In the genomic region with DNA sequence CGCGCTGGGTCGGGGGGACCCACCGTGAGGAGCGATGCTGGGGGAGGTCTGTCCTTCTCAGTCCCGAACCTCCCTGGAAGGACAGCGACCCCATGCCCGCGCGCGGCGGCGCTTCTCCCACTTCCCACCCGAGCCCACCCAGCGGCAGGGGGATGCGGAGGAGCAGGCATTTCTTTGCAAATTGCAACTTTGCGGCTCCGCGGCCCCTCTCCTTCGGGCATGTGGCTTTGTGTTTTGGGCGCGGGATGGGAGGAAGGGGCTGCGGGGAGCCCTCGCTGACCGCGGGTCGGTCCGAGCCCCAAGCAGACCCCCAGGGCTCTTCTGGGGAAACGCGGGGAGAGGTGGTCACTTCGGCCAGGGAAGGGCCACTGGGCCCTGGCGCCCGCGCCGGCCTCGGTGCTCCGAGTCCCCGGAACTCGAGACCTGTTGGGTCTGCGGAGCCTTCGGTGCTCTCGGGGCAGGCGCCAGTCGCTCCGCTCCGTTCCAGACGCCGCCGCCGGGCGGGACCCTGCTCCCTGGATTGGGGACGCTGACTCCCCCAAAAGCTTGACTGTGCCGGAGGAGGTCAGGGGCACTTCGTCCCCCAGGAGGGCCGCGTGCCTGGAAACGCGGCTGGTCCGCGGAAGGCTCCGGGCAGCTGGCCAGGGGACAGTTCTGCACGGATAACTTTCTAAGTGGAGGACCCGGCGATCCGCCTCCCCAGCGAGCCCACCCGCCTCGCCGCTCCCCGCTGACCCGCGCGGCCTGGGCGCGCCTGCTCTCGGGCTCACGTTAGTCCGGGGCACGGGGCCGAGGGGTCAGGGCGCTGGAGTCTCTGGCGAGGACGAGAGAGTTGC, we compare ENCODE assay signal across 16 cellular contexts.
DNase-seq lines count a peak whose midpoint lies in the region; ATAC-seq and TF ChIP-seq lines count a peak whose summit lies in the region.
"Had no signal": no experiment of that assay in that cellular context is flagged by ENCODE, and none has a peak within 500 bp of the region (broad histone marks: within the 10 kb centered on the region; RNA-seq: fewer than 3 reads in every experiment).

No MANE protein-coding gene starts in this region.

- POLR2A ChIA-PET in SK-N-SH (lab: Yijun Ruan, JAX): no interaction called here

- TF ChIP-seq RAD21 in SK-N-SH (IDR thresholded peaks at IDR 0.05; ENCODE audit: low read length): no peak

- no peak for TF ChIP-seq EP300 in SK-N-SH (IDR thresholded peaks at IDR 0.05; ENCODE audit: borderline replicate concordance in 1 of 2, low read depth in 1 of 2, low read length in 1 of 2)

- no peak overlapping the region for H3K4me2 ChIP-seq in SK-N-SH

- no peak overlapping the region for H2AFZ ChIP-seq in SK-N-SH (ENCODE audit: low read depth)

- DNase-seq in SK-N-SH: peak; percentile 49
- peak; percentile 58 for DNase-seq in ecto neural progenitor cell (ENCODE audit: low spot score)
- no peak for DNase-seq in NK-92 (lab: John Stamatoyannopoulos, UW; ENCODE audit: unreplicated experiment)
- no peak for DNase-seq in HAP-1 (ENCODE audit: low spot score in 2 of 2)
- DNase-seq in right lobe of liver: no peak
- DNase-seq: activated gamma-delta T cell treated with Interleukin-2 at 50 U/mL for 16 hours; CD4-positive, CD25-positive, alpha-beta regulatory T cell; effector CD8-positive, alpha-beta T cell; mucosa of descending colon; SW 1271 had no signal

- H3K9me3 ChIP-seq in SK-N-SH (no peaks in the 10 kb centered on the region), mesodermal cell (ENCODE audit: control insufficient read depth, low read length) (peaks cover 19% of the 10 kb centered on the region), stomach smooth muscle (ENCODE audit: control insufficient read depth in 2 of 2, low read length in 2 of 2) (no peaks in the 10 kb centered on the region), HAP-1 (no peaks in the 10 kb centered on the region), right lobe of liver (no peaks in the 10 kb centered on the region)
- H3K9me3 ChIP-seq: ascending aorta, mucosa of descending colon had no signal

- H3F3A ChIP-seq in SK-N-SH (replicated peaks; ENCODE audit: insufficient read depth): no peaks in the 10 kb centered on the region

- no peaks in the 10 kb centered on the region for H3K9me2 ChIP-seq in SK-N-SH

- H3K79me2 ChIP-seq in SK-N-SH (ENCODE audit: insufficient read depth): no peaks in the 10 kb centered on the region

- 11% methylated on average over 44 of the region's 83 CpGs for WGBS in SK-N-SH (ENCODE audit: low lambda C conversion rate)
- WGBS in mesodermal cell (ENCODE audit: insufficient coverage in 2 of 2), 2 experiments: 56 to 60% methylated on average over 52 to 73 of the region's 83 CpGs
- WGBS in right lobe of liver (ENCODE audit: insufficient coverage, low coverage, low lambda C conversion rate, missing lambda C conversion rate): 2% methylated on average over 9 of the region's 83 CpGs

- no peaks in the 10 kb centered on the region for H4K20me1 ChIP-seq in SK-N-SH (ENCODE audit: insufficient read depth)

- no peak overlapping the region for H3K9ac ChIP-seq in SK-N-SH
- H3K9ac ChIP-seq in stomach smooth muscle (ENCODE audit: low read length in 2 of 2): peak overlapping the region in 1 of 2 donors; percentile 33

- H3K27ac ChIP-seq in SK-N-SH (ENCODE audit: low read depth in 2 of 2, low read length in 1 of 2): no peak overlapping the region
- no peak overlapping the region for H3K27ac ChIP-seq in mesodermal cell (ENCODE audit: low read depth, low read length, severe bottlenecking)
- H3K27ac ChIP-seq in stomach smooth muscle (ENCODE audit: low read length): no peak overlapping the region
- H3K27ac ChIP-seq in right lobe of liver: no peak overlapping the region
- H3K27ac ChIP-seq: ascending aorta, VCaP had no signal

- H3K4me1 ChIP-seq in SK-N-SH (ENCODE audit: control insufficient read depth in 1 of 2, insufficient read depth in 2 of 2, low read depth in 1 of 2, low read length in 1 of 2): no peaks in the 10 kb centered on the region; a peak in 1 of 4 replicates
- no peaks in the 10 kb centered on the region for H3K4me1 ChIP-seq in mesodermal cell (ENCODE audit: control insufficient read depth, insufficient read depth, low read length, poor library complexity, severe bottlenecking)
- H3K4me1 ChIP-seq in stomach smooth muscle (ENCODE audit: control insufficient read depth, insufficient read depth, low read length): peaks cover 17% of the 10 kb centered on the region
- H3K4me1 ChIP-seq in HAP-1: no peaks in the 10 kb centered on the region
- no peaks in the 10 kb centered on the region for H3K4me1 ChIP-seq in right lobe of liver
- H3K4me1 ChIP-seq: ascending aorta had no signal

- in situ Hi-C loops in HAP-1 (cut with MboI; ENCODE audit: low sequenced_read_pairs): no loop called here

- no peak for TF ChIP-seq POLR2A in right lobe of liver (IDR thresholded peaks at IDR 0.05)

- H3K27me3 ChIP-seq in SK-N-SH (ENCODE audit: insufficient read depth) (no peaks in the 10 kb centered on the region), stomach smooth muscle (ENCODE audit: control insufficient read depth in 1 of 2, insufficient read depth in 2 of 2, low read length in 2 of 2) (peaks cover 4 to 18% of the 10 kb centered on the region in 2 donors), HAP-1 (ENCODE audit: low read depth) (no peaks in the 10 kb centered on the region), right lobe of liver (peaks cover 0 to 6% of the 10 kb centered on the region in 2 donors)
- H3K27me3 ChIP-seq: ascending aorta had no signal

- CTCF ChIA-PET in SK-N-SH (lab: Yijun Ruan, JAX): interaction anchor here (0.8 to 1.2 kb wide), 4 partner anchors 7 to 930 kb away, joined by 3 to 7 read pairs (median 4); no protein-coding TSS in a partner anchor

- H3K4me3 ChIP-seq in SK-N-SH (ENCODE audit: low read depth in 2 of 2, low read length in 1 of 2) (no peak overlapping the region), mesodermal cell (ENCODE audit: extremely low read depth, insufficient read depth, low read length, poor library complexity, severe bottlenecking) (peak overlapping the region; percentile 5), stomach smooth muscle (ENCODE audit: low read length in 2 of 2) (peak overlapping the region; percentile 62 to 73), HAP-1 (no peak overlapping the region), right lobe of liver (no peak overlapping the region)
- H3K4me3 ChIP-seq: ascending aorta, mucosa of descending colon had no signal

- intact Hi-C loops in right lobe of liver (cut with DNase I): no loop called here

- no peaks in the 10 kb centered on the region for H3K36me3 ChIP-seq in SK-N-SH (replicated peaks in 1 of 2; ENCODE audit: control insufficient read depth in 1 of 2, insufficient read depth in 2 of 2, low read length in 1 of 2)
- H3K36me3 ChIP-seq in mesodermal cell (ENCODE audit: control insufficient read depth, insufficient read depth, low read length): no peaks in the 10 kb centered on the region
- H3K36me3 ChIP-seq in stomach smooth muscle (ENCODE audit: control insufficient read depth in 2 of 2, insufficient read depth in 2 of 2, low read length in 2 of 2): no peaks in the 10 kb centered on the region
- no peaks in the 10 kb centered on the region for H3K36me3 ChIP-seq in HAP-1 (replicated peaks)
- no peaks in the 10 kb centered on the region for H3K36me3 ChIP-seq in right lobe of liver
- H3K36me3 ChIP-seq: ascending aorta had no signal

- ATAC-seq in SK-N-SH treated with all-trans-retinoic acid at 6 μM for 48 hours (no peak), right lobe of liver (no peak)
- ATAC-seq: mucosa of descending colon, Panc1 had no signal

- TF ChIP-seq CTCF in SK-N-SH (IDR thresholded peaks at IDR 0.05) (no peak), right lobe of liver (IDR thresholded peaks at IDR 0.05) (no peak)

TF ChIP-seq in SK-N-SH, 30 proteins besides CTCF, POLR2A, EP300 and RAD21:
- TF ChIP-seq RFX5 (IDR thresholded peaks at IDR 0.05; ENCODE audit: low read length) (no peak), FOXJ3 (CRISPR knock-in tag; IDR thresholded peaks at IDR 0.05) (no peak), JUND (IDR thresholded peaks at IDR 0.05) (no peak), RCOR1 (IDR thresholded peaks at IDR 0.05; ENCODE audit: low read length) (no peak), RXRA (IDR thresholded peaks at IDR 0.05; ENCODE audit: borderline replicate concordance, low read depth) (no peak), GABPA (IDR thresholded peaks at IDR 0.05; ENCODE audit: low read depth) (no peak), POLR2AphosphoS5 (IDR thresholded peaks at IDR 0.05; ENCODE audit: low read depth, low read length) (no peak), TAF1 (IDR thresholded peaks at IDR 0.05; ENCODE audit: borderline replicate concordance, low read depth, low read length) (no peak), YY1 (IDR thresholded peaks at IDR 0.05; ENCODE audit: low read depth) (no peak), MEF2A (IDR thresholded peaks at IDR 0.05; ENCODE audit: borderline replicate concordance, low read depth) (no peak), TCF12 (IDR thresholded peaks at IDR 0.05) (no peak), FOSL2 (IDR thresholded peaks at IDR 0.05; ENCODE audit: borderline replicate concordance, low read depth) (no peak), FOXM1 (IDR thresholded peaks at IDR 0.05; ENCODE audit: low read depth) (no peak)

TF ChIP-seq in SK-N-SH treated with all-trans-retinoic acid at 6 μM for 48 hours, 23 proteins besides CTCF, POLR2A, EP300 and RAD21 (continues in another document):
- TF ChIP-seq, protein P1, sequence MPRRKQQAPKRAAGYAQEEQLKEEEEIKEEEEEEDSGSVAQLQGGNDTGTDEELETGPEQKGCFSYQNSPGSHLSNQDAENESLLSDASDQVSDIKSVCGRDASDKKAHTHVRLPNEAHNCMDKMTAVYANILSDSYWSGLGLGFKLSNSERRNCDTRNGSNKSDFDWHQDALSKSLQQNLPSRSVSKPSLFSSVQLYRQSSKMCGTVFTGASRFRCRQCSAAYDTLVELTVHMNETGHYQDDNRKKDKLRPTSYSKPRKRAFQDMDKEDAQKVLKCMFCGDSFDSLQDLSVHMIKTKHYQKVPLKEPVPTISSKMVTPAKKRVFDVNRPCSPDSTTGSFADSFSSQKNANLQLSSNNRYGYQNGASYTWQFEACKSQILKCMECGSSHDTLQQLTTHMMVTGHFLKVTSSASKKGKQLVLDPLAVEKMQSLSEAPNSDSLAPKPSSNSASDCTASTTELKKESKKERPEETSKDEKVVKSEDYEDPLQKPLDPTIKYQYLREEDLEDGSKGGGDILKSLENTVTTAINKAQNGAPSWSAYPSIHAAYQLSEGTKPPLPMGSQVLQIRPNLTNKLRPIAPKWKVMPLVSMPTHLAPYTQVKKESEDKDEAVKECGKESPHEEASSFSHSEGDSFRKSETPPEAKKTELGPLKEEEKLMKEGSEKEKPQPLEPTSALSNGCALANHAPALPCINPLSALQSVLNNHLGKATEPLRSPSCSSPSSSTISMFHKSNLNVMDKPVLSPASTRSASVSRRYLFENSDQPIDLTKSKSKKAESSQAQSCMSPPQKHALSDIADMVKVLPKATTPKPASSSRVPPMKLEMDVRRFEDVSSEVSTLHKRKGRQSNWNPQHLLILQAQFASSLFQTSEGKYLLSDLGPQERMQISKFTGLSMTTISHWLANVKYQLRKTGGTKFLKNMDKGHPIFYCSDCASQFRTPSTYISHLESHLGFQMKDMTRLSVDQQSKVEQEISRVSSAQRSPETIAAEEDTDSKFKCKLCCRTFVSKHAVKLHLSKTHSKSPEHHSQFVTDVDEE (CRISPR knock-in tag; IDR thresholded peaks at IDR 0.05): no peak
- TF ChIP-seq ISL1 (CRISPR knock-in tag; IDR thresholded peaks at IDR 0.05): no peak
- TF ChIP-seq ZNF565 (CRISPR knock-in tag; conservative IDR thresholded peaks at IDR 0.05; ENCODE audit: low read depth): no peak

Comparison
In these comparisons a context has a peak if more than half of its experiments do, and no peak if none do; other contexts are left out.
1. DNase-seq: peak in SK-N-SH (single experiment) and ecto neural progenitor cell (single experiment); none in NK-92 (single experiment), HAP-1 (0 of 2) and right lobe of liver (0 of 3).
2. H3K4me3 ChIP-seq: peak in mesodermal cell (single experiment) and stomach smooth muscle (2 of 2); none in SK-N-SH (0 of 2), HAP-1 (single experiment) and right lobe of liver (0 of 3).